In the genomic region with DNA sequence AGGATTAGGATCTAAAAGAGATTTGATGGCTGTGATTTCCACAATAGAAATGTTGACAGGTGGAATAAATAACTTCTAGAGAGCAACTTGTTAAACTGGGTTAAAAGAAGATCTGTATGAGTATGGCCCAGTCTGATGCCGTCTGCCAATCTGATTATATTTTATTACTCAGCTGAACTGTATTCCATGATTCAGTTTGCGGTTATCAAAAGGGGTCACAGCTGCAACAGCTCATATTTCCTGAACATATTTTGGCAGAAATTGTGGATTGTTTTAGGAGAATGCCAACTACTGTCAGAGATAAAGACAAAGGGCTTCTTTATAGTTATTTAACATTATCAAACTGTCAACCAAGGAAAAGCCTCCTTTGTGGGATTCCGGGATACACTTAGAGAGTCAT, we compare ENCODE assay signal across 16 cellular contexts.
"Had no signal": no experiment of that assay in that cellular context is flagged by ENCODE, and none has a peak within 500 bp of the region (broad histone marks: within the 10 kb centered on the region; RNA-seq: fewer than 3 reads in every experiment).

No MANE protein-coding gene starts in this region.

- DNase-seq: activated CD4-positive, alpha-beta T cell treated with anti-CD3 and anti-CD28 coated beads, Interleukin-2, amount 10 ng/mL, durations not matched to agents 7 days and 5 days; activated CD4-positive, CD25-positive, alpha-beta regulatory T cell; activated CD8-positive, alpha-beta memory T cell treated with anti-CD3 and anti-CD28 coated beads, Interleukin-2, amount 50 U/mL, for 48 hours; activated gamma-delta T cell treated with Interleukin-2 at 50 U/mL for 16 hours; activated T-cell treated with anti-CD3 and anti-CD28 coated beads, Interleukin-2, amount 50 U/mL, for 72 hours; amniotic stem cell; cerebellar nuclear complex; effector memory CD8-positive, alpha-beta T cell; hippocampal formation; left ventricle myocardium inferior; mesenchymal stem cell; nucleus accumbens; testis; upper lobe of right lung had no signal

- H3K4me1 ChIP-seq: left ventricle myocardium inferior, right atrium auricular region, testis, upper lobe of right lung had no signal

- H3K9me3 ChIP-seq: left ventricle myocardium inferior, right atrium auricular region, testis, upper lobe of right lung had no signal

- H3K27ac ChIP-seq: left ventricle myocardium inferior, right atrium auricular region, testis, upper lobe of right lung had no signal

- H3K27me3 ChIP-seq: right atrium auricular region, testis, upper lobe of right lung had no signal

- H3K4me2 ChIP-seq: smooth muscle cell had no signal

- H3K4me3 ChIP-seq: left ventricle myocardium inferior, right atrium auricular region, smooth muscle cell, testis, upper lobe of right lung had no signal

- H3K36me3 ChIP-seq: left ventricle myocardium inferior, right atrium auricular region, upper lobe of right lung had no signal

- ATAC-seq: activated T-cell treated with anti-CD3 and anti-CD28 coated beads, Interleukin-2, amount 50 U/mL, for 72 hours; effector memory CD8-positive, alpha-beta T cell; upper lobe of right lung had no signal
